1 cellular context compared by ENCODE assay signal in the genomic region with DNA sequence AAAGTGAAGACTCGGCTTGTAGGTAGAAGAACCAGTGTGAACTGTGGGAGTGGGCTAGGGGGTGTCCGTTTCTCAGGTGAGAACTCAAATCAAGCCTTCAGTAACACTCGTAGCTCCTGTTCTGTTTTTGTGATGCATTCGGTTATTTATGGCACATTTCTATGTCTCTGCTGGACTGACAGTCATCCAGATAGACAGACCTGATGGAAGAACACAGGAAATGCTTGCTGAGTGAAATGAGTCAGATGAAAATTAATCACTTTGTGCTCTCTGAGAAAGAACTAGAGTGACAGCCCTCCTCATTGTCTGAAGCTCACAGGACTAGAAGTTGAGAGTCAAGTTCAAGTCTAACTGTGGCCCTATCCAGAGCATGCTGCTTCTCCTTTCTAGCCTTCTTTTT.
TF ChIP-seq lines count a peak whose summit lies in the region.

No MANE protein-coding gene starts in this region.

TF ChIP-seq in GM12878, 131 proteins besides CTCF, POLR2A, EP300 and RAD21 (continued from another document):
- TF ChIP-seq MEF2B (IDR thresholded peaks at IDR 0.05; ENCODE audit: partially characterized antibody, poor library complexity, severe bottlenecking), result no peak
- TF ChIP-seq, protein P1, sequence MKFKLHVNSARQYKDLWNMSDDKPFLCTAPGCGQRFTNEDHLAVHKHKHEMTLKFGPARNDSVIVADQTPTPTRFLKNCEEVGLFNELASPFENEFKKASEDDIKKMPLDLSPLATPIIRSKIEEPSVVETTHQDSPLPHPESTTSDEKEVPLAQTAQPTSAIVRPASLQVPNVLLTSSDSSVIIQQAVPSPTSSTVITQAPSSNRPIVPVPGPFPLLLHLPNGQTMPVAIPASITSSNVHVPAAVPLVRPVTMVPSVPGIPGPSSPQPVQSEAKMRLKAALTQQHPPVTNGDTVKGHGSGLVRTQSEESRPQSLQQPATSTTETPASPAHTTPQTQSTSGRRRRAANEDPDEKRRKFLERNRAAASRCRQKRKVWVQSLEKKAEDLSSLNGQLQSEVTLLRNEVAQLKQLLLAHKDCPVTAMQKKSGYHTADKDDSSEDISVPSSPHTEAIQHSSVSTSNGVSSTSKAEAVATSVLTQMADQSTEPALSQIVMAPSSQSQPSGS (IDR thresholded peaks at IDR 0.05; ENCODE audit: low read length), result peak; percentile 91
- TF ChIP-seq MXI1 (IDR thresholded peaks at IDR 0.05; ENCODE audit: low read depth, low read length), result no peak
- peak; percentile 40; the same call in 1 of the 2 replicates for TF ChIP-seq MTA3 (IDR thresholded peaks at IDR 0.05; ENCODE audit: borderline replicate concordance, low read length)
